Comparison of ENCODE assay signal across 28 cellular contexts in genomic region chr5:2399804-2400203, GRCh38.
DNase-seq lines count a peak whose midpoint lies in the region; ATAC-seq, FAIRE-seq and TF ChIP-seq lines count a peak whose summit lies in the region.
"Had no signal": no experiment of that assay in that cellular context is flagged by ENCODE, and none has a peak within 500 bp of the region (broad histone marks: within the 10 kb centered on the region; RNA-seq: fewer than 3 reads in every experiment).

No MANE protein-coding gene starts in this region.

- no peak overlapping the region for H2AFZ ChIP-seq in HepG2 (ENCODE audit: low read length)
- H2AFZ ChIP-seq: GM23248 had no signal

- WGBS in HepG2 (ENCODE audit: low lambda C conversion rate): 3% methylated on average over 7 of the region's 7 CpGs
- WGBS in right lobe of liver (ENCODE audit: insufficient coverage, low coverage, low lambda C conversion rate, missing lambda C conversion rate): 39% methylated on average over 4 of the region's 7 CpGs
- WGBS in transverse colon (ENCODE audit: low coverage in 1 of 2), 2 donors: 75 to 77% methylated on average over 5 to 7 of the region's 7 CpGs

- in situ Hi-C loops in HepG2 (cut with HindIII; ENCODE audit: extremely low pct_ligation_motif_present, low pct_unique_long_range_greater_than_20kb) (no loop called here), transverse colon (cut with MboI; ENCODE audit: low pct_ligation_motif_present in 1 of 4, low pct_unique_long_range_greater_than_20kb in 1 of 4, low sequenced_read_pairs in 3 of 4) (no loop called here)

- TF ChIP-seq EP300 in HepG2 (IDR thresholded peaks at IDR 0.05; ENCODE audit: low read depth in 2 of 2, low read length in 2 of 2) (no peak), HepG2 (CRISPR knock-in tag; IDR thresholded peaks at IDR 0.05; ENCODE audit: borderline replicate concordance) (no peak), transverse colon (IDR thresholded peaks at IDR 0.05; ENCODE audit: low read depth) (no peak)

- H3K9ac ChIP-seq in HepG2 (ENCODE audit: insufficient read depth, low read depth, low read length): no peak overlapping the region
- H3K9ac ChIP-seq: BLaER1 treated with 17β-estradiol and CSF1 and Interleukin-3, amounts not matched to agents 10 nM and 100 nM; GM23248 had no signal

- CTCF ChIA-PET in HepG2 (lab: Yijun Ruan, JAX; ENCODE audit: low intra/inter-chr PET ratio, low total read pairs): no interaction called here

- peaks cover 31% of the 10 kb centered on the region for H3K9me3 Mint-ChIP-seq in osteocyte (ENCODE audit: unreplicated experiment)
- H3K9me3 Mint-ChIP-seq: CD4-positive, alpha-beta T cell had no signal

- H3K9me3 ChIP-seq in HepG2 (ENCODE audit: low read length) (peaks cover 6% of the 10 kb centered on the region; the same call in 1 of the 2 replicates), right lobe of liver (no peaks in the 10 kb centered on the region), transverse colon (no peaks in the 10 kb centered on the region)
- H3K9me3 ChIP-seq: A549 had no signal

- no peaks in the 10 kb centered on the region for H3K27me3 Mint-ChIP-seq in osteocyte (ENCODE audit: unreplicated experiment)
- H3K27me3 Mint-ChIP-seq: CD4-positive, alpha-beta T cell; CD8-positive, alpha-beta memory T cell had no signal

- no peaks in the 10 kb centered on the region for H3K36me3 ChIP-seq in HepG2 (replicated peaks in 1 of 2; ENCODE audit: control insufficient read depth in 1 of 2, insufficient read depth in 2 of 2, low read length in 2 of 2)
- H3K36me3 ChIP-seq in right lobe of liver: no peaks in the 10 kb centered on the region
- H3K36me3 ChIP-seq in transverse colon: no peaks in the 10 kb centered on the region
- H3K36me3 ChIP-seq: BE2C; BLaER1 treated with 17β-estradiol and CSF1 and Interleukin-3, amounts not matched to agents 10 nM and 100 nM had no signal

- no peak for TF ChIP-seq RAD21 in HepG2 (CRISPR knock-in tag; IDR thresholded peaks at IDR 0.05)

- TF ChIP-seq CTCF in HepG2 (CRISPR knock-in tag; IDR thresholded peaks at IDR 0.05): no peak
- no peak for TF ChIP-seq CTCF in right lobe of liver (IDR thresholded peaks at IDR 0.05)
- TF ChIP-seq CTCF in osteocyte (IDR thresholded peaks at IDR 0.05): no peak
- no peak for TF ChIP-seq CTCF in transverse colon (IDR thresholded peaks at IDR 0.05)
- TF ChIP-seq CTCF in foreskin keratinocyte (conservative IDR thresholded peaks at IDR 0.05): no peak

- POLR2A ChIA-PET in HepG2 (lab: Yijun Ruan, JAX): no interaction called here

- H3K4me1 ChIP-seq in HepG2 (ENCODE audit: insufficient read depth, low read length) (no peaks in the 10 kb centered on the region), right lobe of liver (no peaks in the 10 kb centered on the region), transverse colon (no peaks in the 10 kb centered on the region), foreskin keratinocyte (no peaks in the 10 kb centered on the region)
- H3K4me1 ChIP-seq: A549; BE2C; BLaER1 treated with 17β-estradiol and CSF1 and Interleukin-3, amounts not matched to agents 10 nM and 100 nM had no signal

- no peak overlapping the region for H3K4me3 ChIP-seq in HepG2 (replicated peaks in 1 of 3; ENCODE audit: insufficient read depth in 1 of 3, low read depth in 2 of 3, low read length in 3 of 3)
- H3K4me3 ChIP-seq in right lobe of liver: no peak overlapping the region
- no peak overlapping the region for H3K4me3 ChIP-seq in transverse colon
- H3K4me3 ChIP-seq: A549; BLaER1 treated with 17β-estradiol and CSF1 and Interleukin-3, amounts not matched to agents 10 nM and 100 nM; GM12878; GM23248 had no signal

- ATAC-seq in HepG2: no peak
- no peak for ATAC-seq in right lobe of liver
- ATAC-seq in left lobe of liver: no peak
- ATAC-seq in HG03159 (IDR thresholded peaks at IDR 0.05; ENCODE audit: unreplicated experiment): no peak
- ATAC-seq in foreskin keratinocyte: no peak
- ATAC-seq: A549, GM12878, HCT116 had no signal

- no peak overlapping the region for H3K4me3 Mint-ChIP-seq in osteocyte (ENCODE audit: unreplicated experiment)
- H3K4me3 Mint-ChIP-seq: CD14-positive monocyte; CD4-positive, alpha-beta T cell; CD8-positive, alpha-beta memory T cell; H9 had no signal

- intact Hi-C loops in HepG2 (cut with micrococcal nuclease; ENCODE audit: unreplicated experiment): no loop called here
- intact Hi-C loops in right lobe of liver (cut with DNase I): no loop called here
- intact Hi-C loops in transverse colon (cut with DNase I; ENCODE audit: low total_unique reads): no loop called here

- no peak overlapping the region for H3K27ac Mint-ChIP-seq in osteocyte (ENCODE audit: unreplicated experiment)
- H3K27ac Mint-ChIP-seq: CD14-positive monocyte; CD4-positive, alpha-beta T cell; CD8-positive, alpha-beta memory T cell; H9 had no signal

- no peaks in the 10 kb centered on the region for H3K36me3 Mint-ChIP-seq in osteocyte (ENCODE audit: unreplicated experiment)
- H3K36me3 Mint-ChIP-seq: CD14-positive monocyte; CD8-positive, alpha-beta memory T cell had no signal

- H3K27me3 ChIP-seq in HepG2 (ENCODE audit: control insufficient read depth in 1 of 2, insufficient read depth in 2 of 2, low read length in 2 of 2) (no peaks in the 10 kb centered on the region; a peak in 1 of 5 replicates), right lobe of liver (no peaks in the 10 kb centered on the region), transverse colon (no peaks in the 10 kb centered on the region), foreskin keratinocyte (no peaks in the 10 kb centered on the region)
- H3K27me3 ChIP-seq: BE2C; BLaER1 treated with 17β-estradiol and CSF1 and Interleukin-3, amounts not matched to agents 10 nM and 100 nM had no signal

- H3K79me2 ChIP-seq in HepG2 (ENCODE audit: insufficient read depth, low read length): no peaks in the 10 kb centered on the region

- no peak for FAIRE-seq in HepG2 (lab: Jason Lieb, UNC)
- FAIRE-seq: A549, D721Med, GM12878, GM19239, H1 had no signal

- H3K27ac ChIP-seq in HepG2 (ENCODE audit: extremely low read length, insufficient read depth, low read length) (no peak overlapping the region), right lobe of liver (no peak overlapping the region), transverse colon (no peak overlapping the region), foreskin keratinocyte (no peak overlapping the region)
- H3K27ac ChIP-seq: A549; BLaER1 treated with 17β-estradiol and CSF1 and Interleukin-3, amounts not matched to agents 10 nM and 100 nM; GM23248 had no signal

- no peak for DNase-seq in HepG2 (ENCODE audit: low spot score)
- DNase-seq in right lobe of liver: no peak
- peak; percentile 15 for DNase-seq in left lobe of liver (ENCODE audit: low spot score)
- DNase-seq in osteocyte (ENCODE audit: extremely low spot score, unreplicated experiment): peak; percentile 68
- peak; percentile 29 for DNase-seq in ureter (ENCODE audit: low spot score)
- no peak for DNase-seq in transverse colon
- DNase-seq in foreskin keratinocyte: no peak
- DNase-seq: 8988T; ACHN; AML-193; BE2C; CD4-positive, alpha-beta T cell; CD8-positive, alpha-beta memory T cell; DMS 273 treated with DMSO at 0.1 percent for 48 hours; DMS79; EL; GDM1; GM23248; H9 had no signal

- H3K4me2 ChIP-seq in HepG2 (ENCODE audit: low read depth, low read length): no peak overlapping the region
- H3K4me2 ChIP-seq: A549; BLaER1 treated with 17β-estradiol and CSF1 and Interleukin-3, amounts not matched to agents 10 nM and 100 nM had no signal

- H4K20me1 ChIP-seq in HepG2 (ENCODE audit: insufficient read depth, low read length): no peaks in the 10 kb centered on the region
- H4K20me1 ChIP-seq: BLaER1 treated with 17β-estradiol and CSF1 and Interleukin-3, amounts not matched to agents 10 nM and 100 nM had no signal

- no peak for TF ChIP-seq POLR2A in HepG2 (IDR thresholded peaks at IDR 0.05; ENCODE audit: insufficient read depth in 1 of 2, low read depth in 2 of 2, low read length in 2 of 2)
- TF ChIP-seq POLR2A in right lobe of liver (IDR thresholded peaks at IDR 0.05): no peak
- no peak for TF ChIP-seq POLR2A in transverse colon (IDR thresholded peaks at IDR 0.05)

- H3K4me1 Mint-ChIP-seq in osteocyte (ENCODE audit: unreplicated experiment): no peaks in the 10 kb centered on the region
- H3K4me1 Mint-ChIP-seq: CD14-positive monocyte; CD8-positive, alpha-beta memory T cell; H9 had no signal

- BruUV-seq in HepG2 (replicated peaks; lab: Mats Ljungman, UMichigan): no TSS peak

TF ChIP-seq in HepG2, 621 proteins besides CTCF, POLR2A, EP300 and RAD21:
- TF ChIP-seq FOXO4 (CRISPR knock-in tag; conservative IDR thresholded peaks at IDR 0.05): no peak
- TF ChIP-seq MNT (IDR thresholded peaks at IDR 0.05): 0 out of 2 replicates have a peak, but pooled peaks have one; percentile 3

Comparison
In these comparisons a context has a peak if more than half of its experiments do, and no peak if none do; other contexts are left out.
1. DNase-seq: peak in left lobe of liver (single experiment), osteocyte (single experiment) and ureter (single experiment); none in HepG2 (single experiment), right lobe of liver (0 of 3), transverse colon (single experiment) and foreskin keratinocyte (0 of 2).